In genomic region chr14:96649327-96649601, GRCh38 we compare ENCODE assay signal across 26 cellular contexts.
"Had no signal": no experiment of that assay in that cellular context is flagged by ENCODE, and none has a peak within 500 bp of the region (broad histone marks: within the 10 kb centered on the region; RNA-seq: fewer than 3 reads in every experiment).

No MANE protein-coding gene starts in this region.

- H3K36me3 ChIP-seq: ascending aorta, cardiac muscle cell, colonic mucosa, left ventricle myocardium inferior, ovary, right lobe of liver, thoracic aorta had no signal

- H3K27me3 ChIP-seq: ascending aorta, cardiac muscle cell, colonic mucosa, ovary, right lobe of liver had no signal

- H3K4me3 Mint-ChIP-seq: activated CD4-positive, alpha-beta memory T cell treated with anti-CD3 and anti-CD28 coated beads for 36 hours; activated naive CD4-positive, alpha-beta T cell treated with anti-CD3 and anti-CD28 coated beads, Interleukin-2, amount 10 ng/mL, durations not matched to agents 7 days and 5 days; activated naive CD8-positive, alpha-beta T cell treated with anti-CD3 and anti-CD28 coated beads, Interleukin-2, amount 10 ng/mL, durations not matched to agents 7 days and 5 days; brain; naive B cell; nephron progenitor cell had no signal

- H3K9me3 ChIP-seq: colonic mucosa, ovary, right lobe of liver, thoracic aorta had no signal

- H3K36me3 Mint-ChIP-seq: activated CD4-positive, alpha-beta memory T cell treated with anti-CD3 and anti-CD28 coated beads for 36 hours; activated naive CD4-positive, alpha-beta T cell treated with anti-CD3 and anti-CD28 coated beads, Interleukin-2, amount 10 ng/mL, durations not matched to agents 7 days and 5 days; activated naive CD8-positive, alpha-beta T cell treated with anti-CD3 and anti-CD28 coated beads, Interleukin-2, amount 10 ng/mL, durations not matched to agents 7 days and 5 days; brain had no signal

- H3K27ac Mint-ChIP-seq: activated CD4-positive, alpha-beta memory T cell treated with anti-CD3 and anti-CD28 coated beads for 36 hours; activated naive CD4-positive, alpha-beta T cell treated with anti-CD3 and anti-CD28 coated beads, Interleukin-2, amount 10 ng/mL, durations not matched to agents 7 days and 5 days; activated naive CD8-positive, alpha-beta T cell treated with anti-CD3 and anti-CD28 coated beads, Interleukin-2, amount 10 ng/mL, durations not matched to agents 7 days and 5 days; brain; naive B cell; nephron progenitor cell; progenitor cell of endocrine pancreas had no signal

- H3K4me1 ChIP-seq: ascending aorta, colonic mucosa, left ventricle myocardium inferior, right lobe of liver had no signal

- H3K4me1 Mint-ChIP-seq: activated naive CD4-positive, alpha-beta T cell treated with anti-CD3 and anti-CD28 coated beads, Interleukin-2, amount 10 ng/mL, durations not matched to agents 7 days and 5 days; activated naive CD8-positive, alpha-beta T cell treated with anti-CD3 and anti-CD28 coated beads, Interleukin-2, amount 10 ng/mL, durations not matched to agents 7 days and 5 days; brain; naive B cell; nephron progenitor cell had no signal

- DNase-seq: activated CD4-positive, alpha-beta memory T cell treated with anti-CD3 and anti-CD28 coated beads for 36 hours; activated CD4-positive, alpha-beta T cell treated with anti-CD3 and anti-CD28 coated beads for 4 hours; activated CD8-positive, alpha-beta memory T cell treated with anti-CD3 and anti-CD28 coated beads, Interleukin-2, amount 50 U/mL, for 4 hours; activated gamma-delta T cell; activated naive CD4-positive, alpha-beta T cell treated with anti-CD3 and anti-CD28 coated beads, Interleukin-2, amount 10 ng/mL, durations not matched to agents 7 days and 5 days; activated naive CD8-positive, alpha-beta T cell treated with anti-CD3 and anti-CD28 coated beads, Interleukin-2, amount 10 ng/mL, durations not matched to agents 7 days and 5 days; activated T-cell treated with anti-CD3 and anti-CD28 coated beads, Interleukin-2, amount 50 U/mL, for 1 hour; cerebellar nuclear complex; colonic mucosa; effector memory CD4-positive, alpha-beta T cell; left ventricle myocardium inferior; mammary epithelial cell; naive B cell; nephron progenitor cell; ovary; right lobe of liver; stimulated activated CD4-positive, alpha-beta T cell treated with anti-CD3 and anti-CD28 coated beads, Interleukin-2, amount 100 ng/mL, for 48 hours; stimulated activated naive CD8-positive, alpha-beta T cell treated with anti-CD3 and anti-CD28 coated beads, Interleukin-15, Interleukin-2, amounts not matched to agents 100 U/mL and 50 U/mL, for 24 hours; T-helper 9 cell; trophoblast cell had no signal

- H3K4me3 ChIP-seq: ascending aorta, cardiac muscle cell, colonic mucosa, left ventricle myocardium inferior, ovary, right lobe of liver, thoracic aorta had no signal

- H3K27ac ChIP-seq: ascending aorta, cardiac muscle cell, colonic mucosa, left ventricle myocardium inferior, ovary, right lobe of liver, thoracic aorta, VCaP had no signal

- H3K27me3 Mint-ChIP-seq: brain had no signal
